ENCODE assay signal across 30 cellular contexts in genomic region chr17:33277436-33278100, GRCh38. TPM values are rescaled to one million over a fixed set of nuclear protein-coding genes. Genes with fewer than 3 reads are reported as not detected.
DNase-seq lines count a peak whose midpoint lies in the region; ATAC-seq, FAIRE-seq and TF ChIP-seq lines count a peak whose summit lies in the region.
"Had no signal": no experiment of that assay in that cellular context is flagged by ENCODE, and none has a peak within 500 bp of the region (broad histone marks: within the 10 kb centered on the region; RNA-seq: fewer than 3 reads in every experiment).

No MANE protein-coding gene starts in this region.

- H3K9me3 ChIP-seq in aorta (ENCODE audit: control insufficient read depth, low read length) = no peaks in the 10 kb centered on the region
- H3K9me3 ChIP-seq: BLaER1, gastroesophageal sphincter, testis, vagina had no signal

- FAIRE-seq in urothelium cell line (lab: Jason Lieb, UNC) = no peak
- FAIRE-seq: islet of Langerhans had no signal

- H3K9me3 Mint-ChIP-seq in T-helper 2 cell treated with Interferon-gamma antibody and Interleukin-4, amounts not matched to agents 5 μg/mL and 100 μg/mL, for 36 hours = no peaks in the 10 kb centered on the region
- H3K9me3 Mint-ChIP-seq: activated B cell treated with CpG ODN at 0.5 μM for 24 hours; activated naive CD4-positive, alpha-beta T cell treated with anti-CD3 and anti-CD28 coated beads, Interleukin-2, amount 50 U/mL, for 24 hours; activated T-helper 17 cell treated with anti-CD3 and anti-CD28 coated beads, Interleukin-2, amount 50 U/mL, for 72 hours had no signal

- peaks cover 12% of the 10 kb centered on the region for H3K27me3 Mint-ChIP-seq in T-helper 2 cell treated with Interferon-gamma antibody and Interleukin-4, amounts not matched to agents 5 μg/mL and 100 μg/mL, for 36 hours (ENCODE audit: low read depth)

- H3K27ac Mint-ChIP-seq in T-helper 2 cell treated with Interferon-gamma antibody and Interleukin-4, amounts not matched to agents 5 μg/mL and 100 μg/mL, for 36 hours = no peak overlapping the region
- H3K27ac Mint-ChIP-seq: activated B cell treated with CpG ODN at 0.5 μM for 24 hours; activated naive CD4-positive, alpha-beta T cell treated with anti-CD3 and anti-CD28 coated beads, Interleukin-2, amount 50 U/mL, for 24 hours; activated T-helper 17 cell treated with anti-CD3 and anti-CD28 coated beads, Interleukin-2, amount 50 U/mL, for 72 hours had no signal

- H3K4me3 Mint-ChIP-seq in T-helper 2 cell treated with Interferon-gamma antibody and Interleukin-4, amounts not matched to agents 5 μg/mL and 100 μg/mL, for 36 hours = no peak overlapping the region
- H3K4me3 Mint-ChIP-seq: activated B cell treated with CpG ODN at 0.5 μM for 24 hours; activated naive CD4-positive, alpha-beta T cell treated with anti-CD3 and anti-CD28 coated beads, Interleukin-2, amount 50 U/mL, for 24 hours; activated T-helper 17 cell treated with anti-CD3 and anti-CD28 coated beads, Interleukin-2, amount 50 U/mL, for 72 hours had no signal

- no peaks in the 10 kb centered on the region for H3K36me3 Mint-ChIP-seq in T-helper 2 cell treated with Interferon-gamma antibody and Interleukin-4, amounts not matched to agents 5 μg/mL and 100 μg/mL, for 36 hours (ENCODE audit: low read depth)
- H3K36me3 Mint-ChIP-seq: activated naive CD4-positive, alpha-beta T cell treated with anti-CD3 and anti-CD28 coated beads, Interleukin-2, amount 50 U/mL, for 24 hours had no signal

- 47 to 59% methylated on average over 10 of the region's 10 CpGs for WGBS in aorta, 2 donors

- no peaks in the 10 kb centered on the region for H3K4me1 ChIP-seq in aorta (ENCODE audit: control insufficient read depth in 1 of 2, insufficient read depth in 2 of 2, low read length in 2 of 2)
- H3K4me1 ChIP-seq: BLaER1, gastroesophageal sphincter, vagina had no signal

- ATAC-seq in omental fat pad (ENCODE audit: low FRiP score) = peak; percentile 46
- no peak for ATAC-seq in aorta (ENCODE audit: low FRiP score)
- no peak for ATAC-seq in GM21717 (IDR thresholded peaks at IDR 0.05; ENCODE audit: unreplicated experiment)
- ATAC-seq: activated T-helper 17 cell treated with anti-CD3 and anti-CD28 coated beads, Interleukin-2, amount 50 U/mL, for 72 hours; gastroesophageal sphincter; HCT116; Right ventricle myocardium inferior had no signal

- no peaks in the 10 kb centered on the region for H3K4me1 Mint-ChIP-seq in T-helper 2 cell treated with Interferon-gamma antibody and Interleukin-4, amounts not matched to agents 5 μg/mL and 100 μg/mL, for 36 hours (ENCODE audit: low read depth)
- H3K4me1 Mint-ChIP-seq: activated B cell treated with CpG ODN at 0.5 μM for 24 hours; activated naive CD4-positive, alpha-beta T cell treated with anti-CD3 and anti-CD28 coated beads, Interleukin-2, amount 50 U/mL, for 24 hours; activated T-helper 17 cell treated with anti-CD3 and anti-CD28 coated beads, Interleukin-2, amount 50 U/mL, for 72 hours had no signal

- intact Hi-C loops in aorta (cut with DNase I) = no loop called here

- H3K27me3 ChIP-seq in aorta (ENCODE audit: control insufficient read depth in 1 of 2, insufficient read depth in 2 of 2, low read length in 1 of 2) = no peaks in the 10 kb centered on the region
- H3K27me3 ChIP-seq: BLaER1, testis, vagina had no signal

- H3K4me3 ChIP-seq in aorta (ENCODE audit: low read length in 2 of 2) = no peak overlapping the region
- H3K4me3 ChIP-seq: BLaER1, gastroesophageal sphincter, testis, vagina had no signal

- no peaks in the 10 kb centered on the region for H3K36me3 ChIP-seq in aorta (ENCODE audit: control insufficient read depth in 1 of 2, insufficient read depth in 2 of 2, low read length in 1 of 2)
- H3K36me3 ChIP-seq: gastroesophageal sphincter, vagina had no signal

- no peak overlapping the region for H3K27ac ChIP-seq in aorta (ENCODE audit: low read depth in 1 of 2, low read length in 2 of 2)
- H3K27ac ChIP-seq: BLaER1, gastroesophageal sphincter, HL-60, vagina had no signal

- no peak for TF ChIP-seq CTCF in omental fat pad (IDR thresholded peaks at IDR 0.05)

- DNase-seq in EH (ENCODE audit: low read depth) = peak; percentile 13
- peak; percentile 56 for DNase-seq in amniotic epithelial cell (ENCODE audit: low read depth)
- peak; percentile 26 for DNase-seq in inferior parietal cortex (ENCODE audit: extremely low spot score)
- no peak for DNase-seq in omental fat pad (ENCODE audit: low spot score)
- DNase-seq in aorta = no peak
- DNase-seq in T-helper 2 cell treated with Interferon-gamma antibody and Interleukin-4, amounts not matched to agents 5 μg/mL and 100 μg/mL, for 36 hours (ENCODE audit: low spot score) = no peak
- no peak for DNase-seq in urothelium cell line (ENCODE audit: low spot score)
- DNase-seq: activated B cell treated with CpG ODN at 0.5 μM for 24 hours; activated CD4-positive, alpha-beta T cell treated with anti-CD3 and anti-CD28 coated beads, Interleukin-2, amount 50 U/mL, for 4 hours; cerebellar nuclear complex; erythroblast; NCI-H1105 treated with DMSO at 0.1 percent for 48 hours; NCI-H2029 treated with DMSO at 0.1 percent for 48 hours; NCI-H2227 treated with DMSO at 0.1 percent for 48 hours; NCI-H82; nucleus accumbens; stimulated activated CD4-positive, alpha-beta T cell treated with anti-CD3 and anti-CD28 coated beads, Interleukin-12 subunit alpha, Interleukin-12 subunit beta, amount 100 ng/mL, for 4 hours; stimulated activated CD4-positive, alpha-beta T cell treated with anti-CD3 and anti-CD28 coated beads, Interleukin-4, amount 100 ng/mL, for 4 hours; stimulated activated naive CD4-positive, alpha-beta T cell; testis had no signal

RNA-seq across cellular contexts. Expression of gene ASIC2, which starts 15.5 kb away (rescaled TPM):
- under 1 TPM in 1 of 4 donors, not detected in 3; 0.48 TPM for total RNA-seq in omental fat pad
- total RNA-seq in aorta = under 1 TPM; 0.10 to 0.18 TPM
- polyA plus RNA-seq in aorta = not detected
- total RNA-seq: activated B cell treated with CpG ODN at 0.5 μM for 24 hours; activated T-helper 17 cell treated with anti-CD3 and anti-CD28 coated beads, Interleukin-2, amount 50 U/mL, for 72 hours; Right ventricle myocardium inferior; vagina had no signal

Comparison
In these comparisons a context has a peak if more than half of its experiments do, and no peak if none do; other contexts are left out.
1. DNase-seq: peak in EH (single experiment), amniotic epithelial cell (single experiment) and inferior parietal cortex (single experiment); none in omental fat pad (single experiment), aorta (0 of 2), T-helper 2 cell treated with Interferon-gamma antibody and Interleukin-4, amounts not matched to agents 5 μg/mL and 100 μg/mL, for 36 hours (single experiment) and urothelium cell line (single experiment).